ENCODE assay signal across 17 cellular contexts in the genomic region with DNA sequence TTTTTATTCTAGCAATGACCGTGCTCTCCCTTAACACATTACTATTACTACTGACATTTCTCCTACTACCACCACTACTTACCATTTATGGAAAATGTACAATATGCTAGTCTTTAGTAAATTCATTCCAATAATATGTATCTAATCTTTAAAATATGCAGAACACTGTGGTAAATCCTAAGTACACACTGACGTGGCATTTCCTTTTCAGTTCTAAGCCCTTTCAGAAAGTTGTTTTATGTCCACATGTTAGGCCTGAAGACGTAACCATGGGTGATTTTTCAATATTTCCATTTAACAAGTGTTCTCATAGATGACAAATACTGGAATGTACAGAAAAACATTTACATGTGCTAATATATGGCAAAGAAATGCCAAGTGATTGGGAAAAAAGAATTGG.
DNase-seq lines count a peak whose midpoint lies in the region; ATAC-seq and TF ChIP-seq lines count a peak whose summit lies in the region.
"Had no signal": no experiment of that assay in that cellular context is flagged by ENCODE, and none has a peak within 500 bp of the region (broad histone marks: within the 10 kb centered on the region; RNA-seq: fewer than 3 reads in every experiment).

No MANE protein-coding gene starts in this region.

- CTCF ChIA-PET in RWPE1 (lab: Yijun Ruan, JAX) = no interaction called here

- H3K27me3 ChIP-seq in Karpas-422 (ENCODE audit: low read length) = no peaks in the 10 kb centered on the region
- H3K27me3 ChIP-seq: gastroesophageal sphincter had no signal

- H3K9me3 ChIP-seq in Karpas-422 (ENCODE audit: low read length) = peaks cover 19% of the 10 kb centered on the region

- H3K27ac Mint-ChIP-seq in osteocyte (ENCODE audit: unreplicated experiment) = peak overlapping the region; percentile 95
- H3K27ac Mint-ChIP-seq in glutamatergic neuron (ENCODE audit: unreplicated experiment) = no peak overlapping the region
- H3K27ac Mint-ChIP-seq: activated CD8-positive, alpha-beta T cell treated with anti-CD3 and anti-CD28 coated beads, Interleukin-2, amount 10 ng/mL, durations not matched to agents 7 days and 5 days; CD4-positive, alpha-beta T cell had no signal

- H3K4me1 Mint-ChIP-seq in osteocyte (ENCODE audit: unreplicated experiment) = peaks cover 58% of the 10 kb centered on the region
- no peaks in the 10 kb centered on the region for H3K4me1 Mint-ChIP-seq in glutamatergic neuron (ENCODE audit: low read depth, unreplicated experiment)

- H3K36me3 Mint-ChIP-seq in osteocyte (ENCODE audit: unreplicated experiment) = peaks cover 2% of the 10 kb centered on the region
- no peaks in the 10 kb centered on the region for H3K36me3 Mint-ChIP-seq in glutamatergic neuron (ENCODE audit: unreplicated experiment)

- H3K9me3 Mint-ChIP-seq in osteocyte (ENCODE audit: unreplicated experiment) (peaks cover 23% of the 10 kb centered on the region), glutamatergic neuron (ENCODE audit: unreplicated experiment) (peaks cover 2% of the 10 kb centered on the region)

- no peak overlapping the region for H3K4me3 Mint-ChIP-seq in osteocyte (ENCODE audit: unreplicated experiment)
- no peak overlapping the region for H3K4me3 Mint-ChIP-seq in glutamatergic neuron (ENCODE audit: unreplicated experiment)
- H3K4me3 Mint-ChIP-seq: activated CD8-positive, alpha-beta T cell treated with anti-CD3 and anti-CD28 coated beads, Interleukin-2, amount 10 ng/mL, durations not matched to agents 7 days and 5 days; CD4-positive, alpha-beta T cell had no signal

- H3K79me2 ChIP-seq in Karpas-422 (ENCODE audit: low read length) = no peaks in the 10 kb centered on the region

- H3K4me3 ChIP-seq in epithelial cell of esophagus (ENCODE audit: low read length) = no peak overlapping the region
- H3K4me3 ChIP-seq in Karpas-422 (ENCODE audit: low read length) = no peak overlapping the region
- H3K4me3 ChIP-seq: gastroesophageal sphincter had no signal

- H3K4me2 ChIP-seq in Karpas-422 (ENCODE audit: low read depth, low read length, poor library complexity, severe bottlenecking) = no peak overlapping the region

- H4K20me1 ChIP-seq in Karpas-422 (ENCODE audit: insufficient read depth, low read depth, low read length) = no peaks in the 10 kb centered on the region

- no peak overlapping the region for H3K9ac ChIP-seq in Karpas-422 (ENCODE audit: low read length)

- DNase-seq in EL (peak; percentile 94), RWPE1 (ENCODE audit: low spot score) (peak; percentile 31), epithelial cell of esophagus (ENCODE audit: low read depth) (peak; percentile 90), osteocyte (ENCODE audit: extremely low spot score, unreplicated experiment) (no peak), Karpas-422 (no peak), NCI-H1105 (lab: John Stamatoyannopoulos, UW) (no peak), glutamatergic neuron (no peak)
- DNase-seq: activated CD8-positive, alpha-beta T cell treated with anti-CD3 and anti-CD28 coated beads, Interleukin-2, amount 10 ng/mL, durations not matched to agents 7 days and 5 days; activated effector memory CD4-positive, alpha-beta T cell treated with anti-CD3 and anti-CD28 coated beads, Interleukin-2, amount 50 U/mL, for 16 hours; CD4-positive, alpha-beta T cell; GF-D8; NCI-H146; NCI-H526; stimulated activated naive CD8-positive, alpha-beta T cell treated with anti-CD3 and anti-CD28 coated beads, Interleukin-15, Interleukin-2, amounts not matched to agents 100 U/mL and 50 U/mL, for 24 hours; T1000 had no signal

- H3K9me2 ChIP-seq in Karpas-422 (replicated peaks; ENCODE audit: insufficient read depth, low read length) = no peaks in the 10 kb centered on the region

- no peak overlapping the region for H2AFZ ChIP-seq in Karpas-422 (ENCODE audit: low read length)

- H3K4me1 ChIP-seq in Karpas-422 (ENCODE audit: low read length) = no peaks in the 10 kb centered on the region
- H3K4me1 ChIP-seq: gastroesophageal sphincter had no signal

- TF ChIP-seq CTCF in RWPE1 (conservative IDR thresholded peaks at IDR 0.05; ENCODE audit: low read depth) (no peak), epithelial cell of esophagus (IDR thresholded peaks at IDR 0.05; ENCODE audit: insufficient read depth, low read depth, low read length, missing control alignments) (no peak), osteocyte (IDR thresholded peaks at IDR 0.05) (no peak), glutamatergic neuron (IDR thresholded peaks at IDR 0.05; ENCODE audit: partially characterized antibody, unreplicated experiment) (no peak)

- no peaks in the 10 kb centered on the region for H3K36me3 ChIP-seq in Karpas-422 (ENCODE audit: insufficient read depth, low read length)
- H3K36me3 ChIP-seq: gastroesophageal sphincter had no signal

- H3K27me3 Mint-ChIP-seq in osteocyte (ENCODE audit: unreplicated experiment) (no peaks in the 10 kb centered on the region), glutamatergic neuron (ENCODE audit: unreplicated experiment) (no peaks in the 10 kb centered on the region)
- H3K27me3 Mint-ChIP-seq: CD4-positive, alpha-beta T cell had no signal

- H3K27ac ChIP-seq in RWPE1 (no peak overlapping the region), Karpas-422 (ENCODE audit: low read length) (no peak overlapping the region)
- H3K27ac ChIP-seq: gastroesophageal sphincter had no signal

- POLR2A ChIA-PET in RWPE1 (lab: Yijun Ruan, JAX; ENCODE audit: low non-redundant PET) = no interaction called here

- ATAC-seq in HG03095 (IDR thresholded peaks at IDR 0.05; ENCODE audit: unreplicated experiment) = no peak
- ATAC-seq: activated CD8-positive, alpha-beta T cell treated with anti-CD3 and anti-CD28 coated beads, Interleukin-2, amount 10 ng/mL, durations not matched to agents 7 days and 5 days; gastroesophageal sphincter; stimulated activated naive CD8-positive, alpha-beta T cell treated with anti-CD3 and anti-CD28 coated beads, Interleukin-15, Interleukin-2, amounts not matched to agents 100 U/mL and 50 U/mL, for 24 hours had no signal

Comparison
In these comparisons a context has a peak if more than half of its experiments do, and no peak if none do; other contexts are left out.
1. DNase-seq: peak in EL (single experiment), RWPE1 (single experiment) and epithelial cell of esophagus (single experiment); none in osteocyte (single experiment), Karpas-422 (single experiment), NCI-H1105 (single experiment) and glutamatergic neuron (single experiment).